ENCODE assay signal across 21 cellular contexts in genomic region chr17:13428611-13429042, GRCh38.
DNase-seq lines count a peak whose midpoint lies in the region; ATAC-seq and FAIRE-seq lines count a peak whose summit lies in the region.
"Had no signal": no experiment of that assay in that cellular context is flagged by ENCODE, and none has a peak within 500 bp of the region (broad histone marks: within the 10 kb centered on the region; RNA-seq: fewer than 3 reads in every experiment).

No MANE protein-coding gene starts in this region.

- H3K9me3 ChIP-seq in adipocyte (ENCODE audit: control insufficient read depth, low read length): no peaks in the 10 kb centered on the region
- H3K9me3 ChIP-seq in mesenchymal stem cell (ENCODE audit: control insufficient read depth, low read length): no peaks in the 10 kb centered on the region

- no peaks in the 10 kb centered on the region for H3K9me3 Mint-ChIP-seq in activated CD8-positive, alpha-beta T cell treated with anti-CD3 and anti-CD28 coated beads, Interleukin-2, amount 10 ng/mL, durations not matched to agents 7 days and 5 days (ENCODE audit: insufficient read depth)
- H3K9me3 Mint-ChIP-seq in activated CD4-positive, alpha-beta T cell treated with anti-CD3 and anti-CD28 coated beads for 36 hours (ENCODE audit: low read depth): no peaks in the 10 kb centered on the region

- no peak overlapping the region for H3K4me2 ChIP-seq in mesenchymal stem cell (ENCODE audit: low read length, poor library complexity, severe bottlenecking)

- no peak overlapping the region for H3K27ac Mint-ChIP-seq in activated CD8-positive, alpha-beta T cell treated with anti-CD3 and anti-CD28 coated beads, Interleukin-2, amount 10 ng/mL, durations not matched to agents 7 days and 5 days
- H3K27ac Mint-ChIP-seq in activated CD4-positive, alpha-beta T cell treated with anti-CD3 and anti-CD28 coated beads for 36 hours: no peak overlapping the region
- H3K27ac Mint-ChIP-seq: B cell; CD8-positive, alpha-beta T cell had no signal

- POLR2A ChIA-PET in activated CD8-positive, alpha-beta T cell treated with anti-CD3 and anti-CD28 coated beads, Interleukin-2, amount 10 ng/mL, durations not matched to agents 7 days and 5 days (lab: Charles Lee): no interaction called here
- POLR2A ChIA-PET in activated CD4-positive, alpha-beta T cell treated with anti-CD3 and anti-CD28 coated beads for 36 hours (lab: Charles Lee): no interaction called here

- H3K18ac ChIP-seq in mesenchymal stem cell (ENCODE audit: low read depth in 1 of 2, low read length in 2 of 2): no peak overlapping the region

- peak overlapping the region; percentile 75 for H3K9ac ChIP-seq in adipocyte (ENCODE audit: low read length)
- peak overlapping the region; percentile 63 for H3K9ac ChIP-seq in mesenchymal stem cell (ENCODE audit: low read length)

- H3K36me3 Mint-ChIP-seq in activated CD8-positive, alpha-beta T cell treated with anti-CD3 and anti-CD28 coated beads, Interleukin-2, amount 10 ng/mL, durations not matched to agents 7 days and 5 days (ENCODE audit: low read depth): no peaks in the 10 kb centered on the region
- no peaks in the 10 kb centered on the region for H3K36me3 Mint-ChIP-seq in activated CD4-positive, alpha-beta T cell treated with anti-CD3 and anti-CD28 coated beads for 36 hours (ENCODE audit: low read depth)
- H3K36me3 Mint-ChIP-seq: CD8-positive, alpha-beta T cell had no signal

- H3K36me3 ChIP-seq in adipocyte (ENCODE audit: control insufficient read depth, insufficient read depth, low read length, severe bottlenecking) (no peaks in the 10 kb centered on the region), mesenchymal stem cell (ENCODE audit: control insufficient read depth in 1 of 2, insufficient read depth in 2 of 2, low read depth in 1 of 2, low read length in 2 of 2) (no peaks in the 10 kb centered on the region)

- ATAC-seq in activated CD8-positive, alpha-beta T cell treated with anti-CD3 and anti-CD28 coated beads, Interleukin-2, amount 10 ng/mL, durations not matched to agents 7 days and 5 days: no peak
- no peak for ATAC-seq in activated CD4-positive, alpha-beta T cell treated with anti-CD3 and anti-CD28 coated beads for 36 hours
- ATAC-seq: CD8-positive, alpha-beta T cell; K562; Panc1 had no signal

- H3K4ac ChIP-seq in mesenchymal stem cell (ENCODE audit: low read depth in 1 of 2, low read length in 2 of 2): no peak overlapping the region

- FAIRE-seq in frontal cortex (lab: Jason Lieb, UNC): no peak
- FAIRE-seq: D721Med, K562 had no signal

- no peaks in the 10 kb centered on the region for H3K79me1 ChIP-seq in mesenchymal stem cell (replicated peaks; ENCODE audit: low read length, poor library complexity, severe bottlenecking)

- H3K14ac ChIP-seq in mesenchymal stem cell (ENCODE audit: low read length in 2 of 2): no peak overlapping the region

- H2BK15ac ChIP-seq in mesenchymal stem cell (ENCODE audit: low read depth, poor library complexity, severe bottlenecking): no peak overlapping the region

- H3K4me1 ChIP-seq in adipocyte (ENCODE audit: control insufficient read depth, insufficient read depth, low read length) (peaks cover 21% of the 10 kb centered on the region), mesenchymal stem cell (ENCODE audit: control insufficient read depth, insufficient read depth, low read depth, low read length) (no peaks in the 10 kb centered on the region)

- no peak overlapping the region for H2AFZ ChIP-seq in mesenchymal stem cell (ENCODE audit: low read depth, low read length)

- no peak overlapping the region for H3K23ac ChIP-seq in mesenchymal stem cell (ENCODE audit: low read length in 2 of 2)

- no peak overlapping the region for H2BK12ac ChIP-seq in mesenchymal stem cell (ENCODE audit: low read length in 2 of 2)

- no peak overlapping the region for H2BK120ac ChIP-seq in mesenchymal stem cell (ENCODE audit: low read depth, low read length)

- H3K27ac ChIP-seq in mesenchymal stem cell (ENCODE audit: low read length, poor library complexity, severe bottlenecking): no peak overlapping the region
- H3K27ac ChIP-seq: HL-60 had no signal

- no peak overlapping the region for H3K4me3 Mint-ChIP-seq in activated CD8-positive, alpha-beta T cell treated with anti-CD3 and anti-CD28 coated beads, Interleukin-2, amount 10 ng/mL, durations not matched to agents 7 days and 5 days
- H3K4me3 Mint-ChIP-seq in activated CD4-positive, alpha-beta T cell treated with anti-CD3 and anti-CD28 coated beads for 36 hours: no peak overlapping the region
- H3K4me3 Mint-ChIP-seq: B cell; CD8-positive, alpha-beta T cell had no signal

- no peak overlapping the region for H4K8ac ChIP-seq in mesenchymal stem cell (ENCODE audit: low read length)

- 73% methylated on average over 2 of the region's 2 CpGs for WGBS in mesenchymal stem cell

- H4K91ac ChIP-seq in mesenchymal stem cell (ENCODE audit: low read length): no peak overlapping the region

- no peak overlapping the region for H2AK5ac ChIP-seq in mesenchymal stem cell (ENCODE audit: low read length, severe bottlenecking)

- CTCF ChIA-PET in activated CD8-positive, alpha-beta T cell treated with anti-CD3 and anti-CD28 coated beads, Interleukin-2, amount 10 ng/mL, durations not matched to agents 7 days and 5 days (lab: Charles Lee): no interaction called here
- CTCF ChIA-PET in activated CD4-positive, alpha-beta T cell treated with anti-CD3 and anti-CD28 coated beads for 36 hours (lab: Charles Lee): no interaction called here

- no peaks in the 10 kb centered on the region for H3K27me3 Mint-ChIP-seq in activated CD8-positive, alpha-beta T cell treated with anti-CD3 and anti-CD28 coated beads, Interleukin-2, amount 10 ng/mL, durations not matched to agents 7 days and 5 days (ENCODE audit: low read depth)
- no peaks in the 10 kb centered on the region for H3K27me3 Mint-ChIP-seq in activated CD4-positive, alpha-beta T cell treated with anti-CD3 and anti-CD28 coated beads for 36 hours
- H3K27me3 Mint-ChIP-seq: B cell had no signal

- intact Hi-C loops in activated CD4-positive, alpha-beta T cell treated with anti-CD3 and anti-CD28 coated beads for 36 hours (cut with DNase I, micrococcal nuclease): no loop called here

- H2BK5ac ChIP-seq in mesenchymal stem cell (ENCODE audit: low read depth, low read length, poor library complexity, severe bottlenecking): no peak overlapping the region

- peak; percentile 31 for DNase-seq in AG08395 (ENCODE audit: low spot score)
- DNase-seq in GM04504 (ENCODE audit: low read depth): peak; percentile 64
- DNase-seq in adipocyte (ENCODE audit: low read depth): peak; percentile 34
- DNase-seq in mesenchymal stem cell: no peak
- no peak for DNase-seq in frontal cortex (ENCODE audit: low spot score in 2 of 2)
- no peak for DNase-seq in activated CD8-positive, alpha-beta T cell treated with anti-CD3 and anti-CD28 coated beads, Interleukin-2, amount 10 ng/mL, durations not matched to agents 7 days and 5 days
- no peak for DNase-seq in activated CD4-positive, alpha-beta T cell treated with anti-CD3 and anti-CD28 coated beads for 36 hours
- no peak for DNase-seq in NCI-H1105 treated with DMSO at 0.1 percent for 48 hours (lab: John Stamatoyannopoulos, UW)
- DNase-seq: 8988T; CD8-positive, alpha-beta T cell; NCI-H1048; NCI-H187; NCI-H2171; NCI-H446 treated with DMSO at 0.1 percent for 48 hours; NCI-H774; Right ventricle myocardium superior had no signal

- H3K27me3 ChIP-seq in adipocyte (replicated peaks; ENCODE audit: control insufficient read depth, insufficient read depth, low read length): no peaks in the 10 kb centered on the region
- no peaks in the 10 kb centered on the region for H3K27me3 ChIP-seq in mesenchymal stem cell (ENCODE audit: control insufficient read depth in 1 of 2, insufficient read depth in 1 of 2, low read length in 2 of 2)

- H3K4me1 Mint-ChIP-seq in activated CD8-positive, alpha-beta T cell treated with anti-CD3 and anti-CD28 coated beads, Interleukin-2, amount 10 ng/mL, durations not matched to agents 7 days and 5 days (ENCODE audit: low read depth): no peaks in the 10 kb centered on the region
- no peaks in the 10 kb centered on the region for H3K4me1 Mint-ChIP-seq in activated CD4-positive, alpha-beta T cell treated with anti-CD3 and anti-CD28 coated beads for 36 hours
- H3K4me1 Mint-ChIP-seq: B cell had no signal

- peak overlapping the region; percentile 50 for H3K4me3 ChIP-seq in adipocyte (ENCODE audit: low read length)
- peak overlapping the region in 1 of 2 experiments; percentile 22 for H3K4me3 ChIP-seq in mesenchymal stem cell (ENCODE audit: insufficient read depth in 1 of 2, low read depth in 1 of 2, low read length in 2 of 2)
- H3K4me3 ChIP-seq: K562 had no signal

Comparison
In these comparisons a context has a peak if more than half of its experiments do, and no peak if none do; other contexts are left out.
1. DNase-seq: peak in AG08395 (single experiment), GM04504 (single experiment) and adipocyte (single experiment); none in mesenchymal stem cell (single experiment), frontal cortex (0 of 2), activated CD8-positive, alpha-beta T cell treated with anti-CD3 and anti-CD28 coated beads, Interleukin-2, amount 10 ng/mL, durations not matched to agents 7 days and 5 days (single experiment), activated CD4-positive, alpha-beta T cell treated with anti-CD3 and anti-CD28 coated beads for 36 hours (single experiment) and NCI-H1105 treated with DMSO at 0.1 percent for 48 hours (single experiment).